In the genomic region with DNA sequence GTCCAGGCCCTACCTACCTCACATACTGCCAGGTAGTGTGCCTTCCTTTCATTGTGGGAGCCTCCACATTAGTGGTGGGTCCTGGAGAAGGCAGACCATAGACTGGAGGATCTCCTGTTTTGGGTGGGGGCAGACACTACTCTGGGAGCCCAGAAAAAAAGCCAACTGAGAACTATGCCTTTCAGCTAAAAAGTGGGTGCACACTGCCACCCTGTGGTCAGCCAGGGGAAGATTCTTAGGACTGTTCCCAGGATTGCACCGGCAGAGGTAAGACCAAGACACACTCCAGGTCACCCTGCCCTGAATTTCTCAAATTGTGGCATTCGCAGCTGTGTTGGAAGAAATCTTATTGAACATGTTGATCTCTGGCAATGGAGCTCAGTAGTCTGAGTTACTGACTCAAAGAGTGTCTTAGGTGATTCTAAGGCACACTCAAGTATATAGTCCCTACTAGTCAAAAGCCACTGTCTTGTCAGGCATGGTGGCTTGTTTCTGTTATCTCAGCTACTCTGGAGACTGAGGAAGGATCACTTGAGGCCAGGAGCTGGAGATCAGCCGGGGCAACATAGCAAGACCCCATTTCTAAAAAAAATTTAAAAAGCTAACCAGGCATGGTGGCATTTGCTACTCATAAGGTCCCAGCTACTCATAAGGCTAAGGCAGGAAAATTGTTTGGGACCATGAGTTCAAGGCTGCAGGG, we compare ENCODE assay signal across 8 cellular contexts. TPM values are rescaled to one million over a fixed set of nuclear protein-coding genes. Genes with fewer than 3 reads are reported as not detected.
DNase-seq lines count a peak whose midpoint lies in the region; FAIRE-seq and TF ChIP-seq lines count a peak whose summit lies in the region.

No MANE protein-coding gene starts in this region.

- peak overlapping the region; percentile 35; the same call in 1 of the 2 replicates for H3K27ac ChIP-seq in WERI-Rb-1

- H3K36me3 ChIP-seq in WERI-Rb-1, result peaks cover 10% of the 10 kb centered on the region
- H3K36me3 ChIP-seq in bronchial epithelial cell (ENCODE audit: control insufficient read depth, insufficient read depth, low read length), result peaks cover 4% of the 10 kb centered on the region
- no peaks in the 10 kb centered on the region for H3K36me3 ChIP-seq in kidney epithelial cell (ENCODE audit: control insufficient read depth, insufficient read depth, low read length)

- H3K4me3 ChIP-seq in WERI-Rb-1 (ENCODE audit: low read depth, low read length), result no peak overlapping the region
- no peak overlapping the region for H3K4me3 ChIP-seq in bronchial epithelial cell (ENCODE audit: low read depth, low read length)
- H3K4me3 ChIP-seq in kidney epithelial cell (ENCODE audit: low read depth, low read length), result no peak overlapping the region

- no peaks in the 10 kb centered on the region for H3K9me3 ChIP-seq in WERI-Rb-1 (ENCODE audit: severe bottlenecking)

- peak; percentile 86 for TF ChIP-seq CTCF in GM20000 (IDR thresholded peaks at IDR 0.05; ENCODE audit: extremely low read depth, missing control alignments)
- peak; percentile 81 for TF ChIP-seq CTCF in WERI-Rb-1 (IDR thresholded peaks at IDR 0.05; ENCODE audit: low read depth, low read length)
- peak; percentile 82 for TF ChIP-seq CTCF in bronchial epithelial cell (IDR thresholded peaks at IDR 0.05; ENCODE audit: insufficient read depth, low read length, severe bottlenecking)
- peak; percentile 84 for TF ChIP-seq CTCF in kidney epithelial cell (IDR thresholded peaks at IDR 0.05; ENCODE audit: insufficient read depth, low read length, poor library complexity, severe bottlenecking)

- DNase-seq in C1 segment of cervical spinal cord (lab: John Stamatoyannopoulos, UW), result peak in 12 of 14 donors; percentile 12 to 62 (median 36)
- peak; percentile 85 for DNase-seq in GM20000 (ENCODE audit: low spot score)
- DNase-seq in NCI-H2107 treated with DMSO at 0.1 percent for 48 hours (lab: John Stamatoyannopoulos, UW; ENCODE audit: unreplicated experiment), result peak; percentile 54
- DNase-seq in WERI-Rb-1, result peak; percentile 76
- peak; percentile 59 for DNase-seq in bronchial epithelial cell (ENCODE audit: low read depth)
- DNase-seq in kidney epithelial cell (ENCODE audit: low read depth), result no peak
- DNase-seq in stimulated activated CD4-positive, alpha-beta T cell treated with anti-CD3 and anti-CD28 coated beads, Interleukin-2, amount 100 ng/mL, for 4 hours (ENCODE audit: low read depth), result peak; percentile 61
- no peak for DNase-seq in T1000 (lab: John Stamatoyannopoulos, UW)

- peak; percentile 89 for FAIRE-seq in bronchial epithelial cell (lab: Jason Lieb, UNC)

- H3K27me3 ChIP-seq in WERI-Rb-1 (ENCODE audit: insufficient read depth, low read depth, severe bottlenecking) (peaks cover 10% of the 10 kb centered on the region), bronchial epithelial cell (ENCODE audit: control insufficient read depth, insufficient read depth, low read length) (peaks cover 8% of the 10 kb centered on the region), kidney epithelial cell (ENCODE audit: control insufficient read depth, insufficient read depth, low read length) (peaks cover 18% of the 10 kb centered on the region)

RNA-seq across cellular contexts. Expression of a gene that starts 3.6 kb away (rescaled TPM):
- 62.5 and 74.8 TPM in 2 replicates for total RNA-seq in bronchial epithelial cell
- 121 and 129 TPM in 2 replicates for total RNA-seq in kidney epithelial cell

RNA-seq across cellular contexts. Expression of a gene that starts 5.1 kb away (rescaled TPM):
- total RNA-seq in bronchial epithelial cell, result 0.26 TPM in 1 of 2 replicates, not detected in the other
- total RNA-seq in kidney epithelial cell, result 0.48 and 1.0 TPM in 2 replicates

RNA-seq across cellular contexts. Expression of a gene that starts 12.5 kb away (rescaled TPM):
- total RNA-seq in bronchial epithelial cell (11.3 and 13.6 TPM in 2 replicates), kidney epithelial cell (34.4 and 39.4 TPM in 2 replicates)

RNA-seq across cellular contexts. Expression of a gene that starts 13.7 kb away (rescaled TPM):
- total RNA-seq in bronchial epithelial cell, result 57.1 and 73.4 TPM in 2 replicates
- total RNA-seq in kidney epithelial cell, result 92.7 and 128 TPM in 2 replicates

RNA-seq across cellular contexts. Expression of a gene that starts 18.0 kb away (rescaled TPM):
- total RNA-seq in bronchial epithelial cell (0.79 and 1.0 TPM in 2 replicates), kidney epithelial cell (5.9 and 11.6 TPM in 2 replicates)

Comparison
In these comparisons a context has a peak if more than half of its experiments do, and no peak if none do; other contexts are left out.
1. DNase-seq: peak in C1 segment of cervical spinal cord (12 of 14), GM20000 (single experiment), NCI-H2107 treated with DMSO at 0.1 percent for 48 hours (single experiment), WERI-Rb-1 (single experiment), bronchial epithelial cell (single experiment) and stimulated activated CD4-positive, alpha-beta T cell treated with anti-CD3 and anti-CD28 coated beads, Interleukin-2, amount 100 ng/mL, for 4 hours (single experiment); none in kidney epithelial cell (single experiment) and T1000 (single experiment).
2. Peak in every context shown above with its lines, with median percentiles within 50 percentile points of each other: CTCF ChIP-seq.